ENCODE assay signal across 1 cellular context in the genomic region with DNA sequence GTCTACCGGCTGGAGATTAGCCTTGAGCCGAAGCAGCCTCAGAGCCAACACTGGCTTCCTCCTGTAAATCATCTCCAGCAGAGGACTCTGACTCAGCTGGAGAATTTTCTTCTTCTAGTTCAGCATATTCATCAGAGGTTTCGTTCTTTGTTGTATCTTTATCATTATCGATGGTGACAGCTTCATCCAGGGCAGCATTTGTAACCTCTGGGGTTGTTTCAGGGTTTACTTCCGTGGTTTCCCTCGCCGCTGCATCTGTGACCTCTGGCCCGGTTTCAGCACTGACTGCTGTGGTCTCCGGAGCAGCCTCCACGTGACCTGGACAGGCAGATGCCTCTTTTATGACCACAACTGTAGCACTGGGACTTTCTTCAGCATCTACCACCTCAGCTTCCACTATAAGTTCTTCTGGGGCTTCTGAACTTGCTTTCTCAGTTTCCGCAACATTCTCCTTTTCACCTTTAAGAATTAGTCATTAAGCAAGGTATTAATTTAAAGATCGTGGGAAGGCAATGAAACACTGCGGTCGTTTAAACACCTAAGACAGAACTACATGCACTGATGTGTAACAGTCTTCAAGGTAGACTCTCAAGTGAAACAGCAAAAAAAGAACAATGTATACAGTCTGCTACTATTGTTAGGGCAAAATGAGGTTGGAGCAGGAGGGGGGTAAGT.
A peak's percentile ranks its signal among the peaks of the same experiment; 100 is the strongest.
TF ChIP-seq lines count a peak whose summit lies in the region.

No MANE protein-coding gene starts in this region.

TF ChIP-seq in HepG2, 621 proteins besides CTCF, POLR2A, EP300 and RAD21 (continued from another document and continues in another):
- TF ChIP-seq SAP130 (CRISPR knock-in tag; IDR thresholded peaks at IDR 0.05; ENCODE audit: low read depth): peak; percentile 73
- no peak for TF ChIP-seq KDM4B (CRISPR knock-in tag; IDR thresholded peaks at IDR 0.05)
- no peak for TF ChIP-seq NR0B2 (CRISPR knock-in tag; IDR thresholded peaks at IDR 0.05)
- no peak for TF ChIP-seq SP2 (CRISPR knock-in tag; IDR thresholded peaks at IDR 0.05)
- TF ChIP-seq CAMTA2 (CRISPR knock-in tag; IDR thresholded peaks at IDR 0.05; ENCODE audit: borderline replicate concordance): no peak
- TF ChIP-seq ZNF329 (CRISPR knock-in tag; IDR thresholded peaks at IDR 0.05; ENCODE audit: low read depth): no peak
- peak; percentile 96 for TF ChIP-seq RXRB (CRISPR knock-in tag; IDR thresholded peaks at IDR 0.05; ENCODE audit: borderline replicate concordance)
- TF ChIP-seq, protein P1, sequence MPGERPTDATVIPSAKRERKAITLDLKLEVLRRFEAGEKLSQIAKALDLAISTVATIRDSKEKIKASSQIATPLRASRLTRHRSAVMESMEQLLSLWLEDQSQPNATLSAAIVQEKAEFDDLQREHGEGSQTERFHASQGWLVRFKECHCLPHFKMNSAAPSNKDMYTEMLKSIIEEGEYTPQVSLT (CRISPR knock-in tag; IDR thresholded peaks at IDR 0.05; ENCODE audit: borderline replicate concordance, low read depth): no peak
- no peak for TF ChIP-seq ZNF10 (CRISPR knock-in tag; IDR thresholded peaks at IDR 0.05; ENCODE audit: borderline replicate concordance, low read depth)
- TF ChIP-seq ZNF746 (CRISPR knock-in tag; IDR thresholded peaks at IDR 0.05): no peak
- no peak for TF ChIP-seq REL (CRISPR knock-in tag; conservative IDR thresholded peaks at IDR 0.05)
- TF ChIP-seq ZFP82 (CRISPR knock-in tag; IDR thresholded peaks at IDR 0.05; ENCODE audit: borderline replicate concordance): no peak
- TF ChIP-seq, protein P2, sequence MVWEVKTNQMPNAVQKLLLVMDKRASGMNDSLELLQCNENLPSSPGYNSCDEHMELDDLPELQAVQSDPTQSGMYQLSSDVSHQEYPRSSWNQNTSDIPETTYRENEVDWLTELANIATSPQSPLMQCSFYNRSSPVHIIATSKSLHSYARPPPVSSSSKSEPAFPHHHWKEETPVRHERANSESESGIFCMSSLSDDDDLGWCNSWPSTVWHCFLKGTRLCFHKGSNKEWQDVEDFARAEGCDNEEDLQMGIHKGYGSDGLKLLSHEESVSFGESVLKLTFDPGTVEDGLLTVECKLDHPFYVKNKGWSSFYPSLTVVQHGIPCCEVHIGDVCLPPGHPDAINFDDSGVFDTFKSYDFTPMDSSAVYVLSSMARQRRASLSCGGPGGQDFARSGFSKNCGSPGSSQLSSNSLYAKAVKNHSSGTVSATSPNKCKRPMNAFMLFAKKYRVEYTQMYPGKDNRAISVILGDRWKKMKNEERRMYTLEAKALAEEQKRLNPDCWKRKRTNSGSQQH (CRISPR knock-in tag; IDR thresholded peaks at IDR 0.05; ENCODE audit: low read depth): no peak
- TF ChIP-seq YEATS4 (CRISPR knock-in tag; IDR thresholded peaks at IDR 0.05; ENCODE audit: borderline replicate concordance): no peak
- TF ChIP-seq ZMYM2 (CRISPR knock-in tag; IDR thresholded peaks at IDR 0.05): no peak
- TF ChIP-seq TCF12 (IDR thresholded peaks at IDR 0.05): no peak
- TF ChIP-seq TCF12 (CRISPR knock-in tag; IDR thresholded peaks at IDR 0.05): no peak
- TF ChIP-seq SALL1 (CRISPR knock-in tag; IDR thresholded peaks at IDR 0.05): peak; percentile 62
- no peak for TF ChIP-seq ZNF83 (CRISPR knock-in tag; IDR thresholded peaks at IDR 0.05; ENCODE audit: borderline replicate concordance)
- TF ChIP-seq PRPF4 (IDR thresholded peaks at IDR 0.05; ENCODE audit: low read depth, low read length, poor library complexity, severe bottlenecking): no peak
- TF ChIP-seq MNT (IDR thresholded peaks at IDR 0.05): no peak
- TF ChIP-seq ZNF672 (CRISPR knock-in tag; IDR thresholded peaks at IDR 0.05): no peak
- TF ChIP-seq ZNF280D (CRISPR knock-in tag; IDR thresholded peaks at IDR 0.05): no peak
- no peak for TF ChIP-seq ZFP1 (CRISPR knock-in tag; IDR thresholded peaks at IDR 0.05)
- TF ChIP-seq MTF1 (CRISPR knock-in tag; IDR thresholded peaks at IDR 0.05): no peak
- TF ChIP-seq ZNF367 (CRISPR knock-in tag; IDR thresholded peaks at IDR 0.05; ENCODE audit: borderline replicate concordance): no peak
- TF ChIP-seq RFXANK (CRISPR knock-in tag; IDR thresholded peaks at IDR 0.05): no peak
- TF ChIP-seq ZSCAN9 (CRISPR knock-in tag; IDR thresholded peaks at IDR 0.05; ENCODE audit: borderline replicate concordance): no peak
- TF ChIP-seq TEF (CRISPR knock-in tag; IDR thresholded peaks at IDR 0.05): no peak
- TF ChIP-seq ZFY (CRISPR knock-in tag; IDR thresholded peaks at IDR 0.05): no peak
- no peak for TF ChIP-seq RFX1 (IDR thresholded peaks at IDR 0.05)
- TF ChIP-seq ZBTB21 (CRISPR knock-in tag; IDR thresholded peaks at IDR 0.05): no peak
- TF ChIP-seq, protein P3, sequence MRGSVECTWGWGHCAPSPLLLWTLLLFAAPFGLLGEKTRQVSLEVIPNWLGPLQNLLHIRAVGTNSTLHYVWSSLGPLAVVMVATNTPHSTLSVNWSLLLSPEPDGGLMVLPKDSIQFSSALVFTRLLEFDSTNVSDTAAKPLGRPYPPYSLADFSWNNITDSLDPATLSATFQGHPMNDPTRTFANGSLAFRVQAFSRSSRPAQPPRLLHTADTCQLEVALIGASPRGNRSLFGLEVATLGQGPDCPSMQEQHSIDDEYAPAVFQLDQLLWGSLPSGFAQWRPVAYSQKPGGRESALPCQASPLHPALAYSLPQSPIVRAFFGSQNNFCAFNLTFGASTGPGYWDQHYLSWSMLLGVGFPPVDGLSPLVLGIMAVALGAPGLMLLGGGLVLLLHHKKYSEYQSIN (CRISPR knock-in tag; IDR thresholded peaks at IDR 0.05; ENCODE audit: borderline replicate concordance): no peak
- TF ChIP-seq GATAD2A (CRISPR knock-in tag; IDR thresholded peaks at IDR 0.05): peak; percentile 48; the same call in 1 of the 2 replicates
- TF ChIP-seq RARA (CRISPR knock-in tag; IDR thresholded peaks at IDR 0.05): peak; percentile 49; the same call in 1 of the 2 replicates
- TF ChIP-seq BRD4 (CRISPR knock-in tag; IDR thresholded peaks at IDR 0.05): no peak
- no peak for TF ChIP-seq SETDB1 (CRISPR knock-in tag; IDR thresholded peaks at IDR 0.05; ENCODE audit: borderline replicate concordance)
- no peak for TF ChIP-seq NCOA5 (CRISPR knock-in tag; IDR thresholded peaks at IDR 0.05)
- TF ChIP-seq RBFOX2 (IDR thresholded peaks at IDR 0.05; ENCODE audit: low read depth, low read length): no peak
- TF ChIP-seq, protein P4, sequence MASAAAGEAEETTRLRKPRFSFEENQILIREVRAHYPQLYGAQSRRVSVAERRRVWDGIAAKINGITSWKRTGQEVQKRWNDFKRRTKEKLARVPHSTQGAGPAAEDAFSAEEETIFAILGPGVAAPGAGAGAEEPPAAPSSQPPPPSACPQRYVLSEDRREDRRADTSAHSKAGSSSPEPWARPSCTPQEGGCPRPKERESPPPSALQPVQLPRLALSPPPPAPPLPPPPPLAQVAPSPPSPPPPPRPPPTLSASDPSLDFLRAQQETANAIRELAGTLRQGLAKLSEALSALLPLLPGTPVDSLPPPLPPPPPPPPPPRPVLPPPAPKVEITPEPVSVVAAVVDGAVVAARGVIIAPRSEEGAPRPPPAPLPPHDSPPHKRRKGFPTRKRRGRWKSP (CRISPR knock-in tag; IDR thresholded peaks at IDR 0.05): no peak
- TF ChIP-seq, protein P5, sequence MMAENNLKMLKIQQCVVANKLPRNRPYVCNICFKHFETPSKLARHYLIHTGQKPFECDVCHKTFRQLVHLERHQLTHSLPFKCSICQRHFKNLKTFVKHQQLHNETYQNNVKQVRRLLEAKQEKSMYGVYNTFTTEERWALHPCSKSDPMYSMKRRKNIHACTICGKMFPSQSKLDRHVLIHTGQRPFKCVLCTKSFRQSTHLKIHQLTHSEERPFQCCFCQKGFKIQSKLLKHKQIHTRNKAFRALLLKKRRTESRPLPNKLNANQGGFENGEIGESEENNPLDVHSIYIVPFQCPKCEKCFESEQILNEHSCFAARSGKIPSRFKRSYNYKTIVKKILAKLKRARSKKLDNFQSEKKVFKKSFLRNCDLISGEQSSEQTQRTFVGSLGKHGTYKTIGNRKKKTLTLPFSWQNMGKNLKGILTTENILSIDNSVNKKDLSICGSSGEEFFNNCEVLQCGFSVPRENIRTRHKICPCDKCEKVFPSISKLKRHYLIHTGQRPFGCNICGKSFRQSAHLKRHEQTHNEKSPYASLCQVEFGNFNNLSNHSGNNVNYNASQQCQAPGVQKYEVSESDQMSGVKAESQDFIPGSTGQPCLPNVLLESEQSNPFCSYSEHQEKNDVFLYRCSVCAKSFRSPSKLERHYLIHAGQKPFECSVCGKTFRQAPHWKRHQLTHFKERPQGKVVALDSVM (CRISPR knock-in tag; IDR thresholded peaks at IDR 0.05): peak; percentile 32; the same call in 1 of the 2 replicates
- no peak for TF ChIP-seq ZNF274 (CRISPR knock-in tag; IDR thresholded peaks at IDR 0.05)
- TF ChIP-seq, protein P6, sequence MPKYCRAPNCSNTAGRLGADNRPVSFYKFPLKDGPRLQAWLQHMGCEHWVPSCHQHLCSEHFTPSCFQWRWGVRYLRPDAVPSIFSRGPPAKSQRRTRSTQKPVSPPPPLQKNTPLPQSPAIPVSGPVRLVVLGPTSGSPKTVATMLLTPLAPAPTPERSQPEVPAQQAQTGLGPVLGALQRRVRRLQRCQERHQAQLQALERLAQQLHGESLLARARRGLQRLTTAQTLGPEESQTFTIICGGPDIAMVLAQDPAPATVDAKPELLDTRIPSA (CRISPR knock-in tag; IDR thresholded peaks at IDR 0.05; ENCODE audit: borderline replicate concordance): no peak
- 0 out of 2 replicates have a peak, but pooled peaks have one; percentile 21 for TF ChIP-seq HDAC1 (CRISPR knock-in tag; IDR thresholded peaks at IDR 0.05)
- TF ChIP-seq ZFP36L2 (CRISPR knock-in tag; IDR thresholded peaks at IDR 0.05): no peak
- TF ChIP-seq IKZF4 (CRISPR knock-in tag; IDR thresholded peaks at IDR 0.05; ENCODE audit: borderline replicate concordance, low read depth, not compliant biosample characterization): no peak
- no peak for TF ChIP-seq SRSF4 (IDR thresholded peaks at IDR 0.05; ENCODE audit: low read depth, low read length, poor library complexity, severe bottlenecking)
- TF ChIP-seq TEAD2 (CRISPR knock-in tag; IDR thresholded peaks at IDR 0.05): no peak
- no peak for TF ChIP-seq ZNF24 (IDR thresholded peaks at IDR 0.05)
- no peak for TF ChIP-seq RBM22 (optimal IDR thresholded peaks at IDR 0.05; ENCODE audit: low read length)
- TF ChIP-seq, protein P7, sequence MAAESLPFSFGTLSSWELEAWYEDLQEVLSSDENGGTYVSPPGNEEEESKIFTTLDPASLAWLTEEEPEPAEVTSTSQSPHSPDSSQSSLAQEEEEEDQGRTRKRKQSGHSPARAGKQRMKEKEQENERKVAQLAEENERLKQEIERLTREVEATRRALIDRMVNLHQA (CRISPR knock-in tag; IDR thresholded peaks at IDR 0.05): no peak
- TF ChIP-seq ZNF639 (CRISPR knock-in tag; conservative IDR thresholded peaks at IDR 0.05): no peak
